In the genomic region with DNA sequence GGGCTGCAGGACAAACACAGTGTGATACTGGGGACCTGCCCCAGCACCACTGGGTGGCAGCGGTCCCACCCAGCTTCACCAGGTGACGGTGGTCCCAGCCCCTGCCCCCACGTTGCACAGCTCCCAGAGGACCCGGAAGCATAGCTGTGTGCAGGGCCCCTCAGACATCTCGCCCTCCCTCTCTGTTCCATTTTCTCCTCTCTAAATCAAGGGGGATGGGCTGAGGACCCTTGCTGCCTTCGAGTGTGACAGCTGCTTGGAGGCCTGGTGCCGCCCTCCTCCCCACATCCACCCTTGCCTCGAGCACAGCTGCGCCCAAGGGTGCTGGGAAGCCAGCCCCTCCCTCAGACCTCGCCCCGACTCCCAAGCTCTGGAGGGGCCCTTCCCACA, we compare ENCODE assay signal across 1 cellular context.
TF ChIP-seq lines count a peak whose summit lies in the region.

No MANE protein-coding gene starts in this region.

TF ChIP-seq in H1, 55 proteins besides CTCF, POLR2A, EP300 and RAD21 (continued from another document):
- no peak for TF ChIP-seq CBX8 (IDR thresholded peaks at IDR 0.05; ENCODE audit: borderline replicate concordance, low read depth, low read length)
- TF ChIP-seq EZH2 (IDR thresholded peaks at IDR 0.05; ENCODE audit: low read depth, low read length, severe bottlenecking) = no peak
- TF ChIP-seq SUZ12 (IDR thresholded peaks at IDR 0.05; ENCODE audit: low read length) = no peak
